In the genomic region with DNA sequence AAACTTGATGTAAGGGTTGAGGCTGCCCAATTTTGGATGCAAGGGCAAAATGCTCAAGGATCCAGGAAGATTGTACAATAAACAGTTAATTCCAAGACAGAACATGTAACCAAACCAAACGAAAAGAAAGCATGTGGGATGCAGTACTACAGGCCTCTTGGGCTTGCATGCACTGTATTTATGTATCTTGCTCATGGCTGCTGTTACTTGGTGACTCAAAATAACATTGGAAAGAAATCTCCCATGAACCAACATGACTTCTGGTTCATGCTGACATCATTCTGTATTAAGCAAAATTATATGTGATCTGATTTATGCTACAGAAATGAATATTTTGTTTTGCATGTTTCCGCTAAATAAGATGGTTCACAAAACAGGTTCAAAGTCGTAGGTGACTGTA, we compare ENCODE assay signal across 16 cellular contexts.
DNase-seq lines count a peak whose midpoint lies in the region; ATAC-seq and TF ChIP-seq lines count a peak whose summit lies in the region.
"Had no signal": no experiment of that assay in that cellular context is flagged by ENCODE, and none has a peak within 500 bp of the region (broad histone marks: within the 10 kb centered on the region; RNA-seq: fewer than 3 reads in every experiment).

No MANE protein-coding gene starts in this region.

- intact Hi-C loops in psoas muscle (cut with DNase I): no loop called here

- 88% methylated on average over 3 of the region's 3 CpGs for WGBS in mesenchymal stem cell
- WGBS in psoas muscle, 3 donors: 72 to 73% (median 73%) methylated on average over 3 of the region's 3 CpGs

- no peaks in the 10 kb centered on the region for H3K27me3 Mint-ChIP-seq in activated T-cell treated with anti-CD3 and anti-CD28 coated beads, Interleukin-2, amount 50 U/mL, for 4 hours (ENCODE audit: low read depth)
- H3K27me3 Mint-ChIP-seq: CD8-positive, alpha-beta memory T cell had no signal

- no peak for ATAC-seq in psoas muscle
- ATAC-seq in activated T-cell treated with anti-CD3 and anti-CD28 coated beads, Interleukin-2, amount 50 U/mL, for 4 hours: no peak

- in situ Hi-C loops in GM13976 (cut with MboI; ENCODE audit: low sequenced_read_pairs, unreplicated experiment): no loop called here

- H3K23ac ChIP-seq in mesenchymal stem cell (ENCODE audit: low read length in 2 of 2): no peak overlapping the region

- H2BK15ac ChIP-seq in mesenchymal stem cell (ENCODE audit: low read depth, poor library complexity, severe bottlenecking): no peak overlapping the region

- H3K9me3 ChIP-seq in mesenchymal stem cell (ENCODE audit: control insufficient read depth, low read length) (no peaks in the 10 kb centered on the region), psoas muscle (no peaks in the 10 kb centered on the region)
- H3K9me3 ChIP-seq: BLaER1, Caco-2, HAP-1 had no signal

- no peak overlapping the region for H3K4ac ChIP-seq in mesenchymal stem cell (ENCODE audit: low read depth in 1 of 2, low read length in 2 of 2)

- no peak overlapping the region for H2AFZ ChIP-seq in mesenchymal stem cell (ENCODE audit: low read depth, low read length)

- H2AK5ac ChIP-seq in mesenchymal stem cell (ENCODE audit: low read length, severe bottlenecking): no peak overlapping the region

- H3K9me3 Mint-ChIP-seq in activated T-cell treated with anti-CD3 and anti-CD28 coated beads, Interleukin-2, amount 50 U/mL, for 4 hours: no peaks in the 10 kb centered on the region
- H3K9me3 Mint-ChIP-seq: HFFc6 had no signal

- H3K4me3 Mint-ChIP-seq in activated T-cell treated with anti-CD3 and anti-CD28 coated beads, Interleukin-2, amount 50 U/mL, for 4 hours: no peak overlapping the region
- H3K4me3 Mint-ChIP-seq: CD8-positive, alpha-beta memory T cell; HFFc6 had no signal

- H3K4me3 ChIP-seq in epithelial cell of esophagus (ENCODE audit: low read length) (no peak overlapping the region), mesenchymal stem cell (ENCODE audit: insufficient read depth in 1 of 2, low read depth in 1 of 2, low read length in 2 of 2) (no peak overlapping the region), psoas muscle (no peak overlapping the region)
- H3K4me3 ChIP-seq: BLaER1, HAP-1 had no signal

- TF ChIP-seq CTCF in epithelial cell of esophagus (IDR thresholded peaks at IDR 0.05; ENCODE audit: insufficient read depth, low read depth, low read length, missing control alignments) (no peak), psoas muscle (IDR thresholded peaks at IDR 0.05) (no peak), GM13976 (IDR thresholded peaks at IDR 0.05; ENCODE audit: borderline replicate concordance, control extremely low read depth, extremely low read depth, insufficient read depth, missing control alignments) (no peak)

- no peak overlapping the region for H3K18ac ChIP-seq in mesenchymal stem cell (ENCODE audit: low read depth in 1 of 2, low read length in 2 of 2)

- no peak overlapping the region for H3K14ac ChIP-seq in mesenchymal stem cell (ENCODE audit: low read length in 2 of 2)

- peak; percentile 32 for DNase-seq in AG08396 (ENCODE audit: low spot score)
- DNase-seq in LHCN-M2 (ENCODE audit: low read depth): peak; percentile 38
- DNase-seq in epithelial cell of esophagus (ENCODE audit: low read depth): peak; percentile 11
- no peak for DNase-seq in mesenchymal stem cell
- DNase-seq in psoas muscle: no peak
- DNase-seq in GM13976 (ENCODE audit: low spot score): no peak
- no peak for DNase-seq in activated T-cell treated with anti-CD3 and anti-CD28 coated beads, Interleukin-2, amount 50 U/mL, for 4 hours
- DNase-seq in hippocampal formation (lab: John Stamatoyannopoulos, UW): no peak
- DNase-seq: AML-193; Caco-2; CD8-positive, alpha-beta memory T cell; DMS53; HFFc6 had no signal

- H3K4me2 ChIP-seq in mesenchymal stem cell (ENCODE audit: low read length, poor library complexity, severe bottlenecking): no peak overlapping the region
- H3K4me2 ChIP-seq: BLaER1 had no signal

- no peaks in the 10 kb centered on the region for H3K4me1 Mint-ChIP-seq in activated T-cell treated with anti-CD3 and anti-CD28 coated beads, Interleukin-2, amount 50 U/mL, for 4 hours (ENCODE audit: low read depth)
- H3K4me1 Mint-ChIP-seq: CD8-positive, alpha-beta memory T cell had no signal

- no peak overlapping the region for H2BK120ac ChIP-seq in mesenchymal stem cell (ENCODE audit: low read depth, low read length)

- H3K9ac ChIP-seq in mesenchymal stem cell (ENCODE audit: low read length): peak overlapping the region; percentile 30
- H3K9ac ChIP-seq: BLaER1 had no signal

- no peak overlapping the region for H4K8ac ChIP-seq in mesenchymal stem cell (ENCODE audit: low read length)

- H2BK5ac ChIP-seq in mesenchymal stem cell (ENCODE audit: low read depth, low read length, poor library complexity, severe bottlenecking): no peak overlapping the region

- H3K79me1 ChIP-seq in mesenchymal stem cell (replicated peaks; ENCODE audit: low read length, poor library complexity, severe bottlenecking): no peaks in the 10 kb centered on the region

- no peaks in the 10 kb centered on the region for H3K27me3 ChIP-seq in mesenchymal stem cell (ENCODE audit: control insufficient read depth in 1 of 2, insufficient read depth in 1 of 2, low read length in 2 of 2)
- no peaks in the 10 kb centered on the region for H3K27me3 ChIP-seq in psoas muscle (ENCODE audit: insufficient read depth in 3 of 3, low read length in 2 of 3)
- H3K27me3 ChIP-seq: BLaER1 had no signal

- H3K4me1 ChIP-seq in mesenchymal stem cell (ENCODE audit: control insufficient read depth, insufficient read depth, low read depth, low read length): no peaks in the 10 kb centered on the region
- no peaks in the 10 kb centered on the region for H3K4me1 ChIP-seq in psoas muscle
- H3K4me1 ChIP-seq: BLaER1, Caco-2, HAP-1 had no signal

- H3K36me3 ChIP-seq in mesenchymal stem cell (ENCODE audit: control insufficient read depth in 1 of 2, insufficient read depth in 2 of 2, low read depth in 1 of 2, low read length in 2 of 2) (no peaks in the 10 kb centered on the region), psoas muscle (ENCODE audit: insufficient read depth in 1 of 2, low read depth in 1 of 2) (no peaks in the 10 kb centered on the region)
- H3K36me3 ChIP-seq: HAP-1 had no signal

- H4K91ac ChIP-seq in mesenchymal stem cell (ENCODE audit: low read length): no peak overlapping the region

- H3K36me3 Mint-ChIP-seq in activated T-cell treated with anti-CD3 and anti-CD28 coated beads, Interleukin-2, amount 50 U/mL, for 4 hours (ENCODE audit: insufficient read depth): no peaks in the 10 kb centered on the region
- H3K36me3 Mint-ChIP-seq: CD8-positive, alpha-beta memory T cell had no signal

- H3K27ac ChIP-seq in mesenchymal stem cell (ENCODE audit: low read length, poor library complexity, severe bottlenecking): no peak overlapping the region
- no peak overlapping the region for H3K27ac ChIP-seq in psoas muscle
- H3K27ac ChIP-seq: 22Rv1, BLaER1 had no signal

- H2BK12ac ChIP-seq in mesenchymal stem cell (ENCODE audit: low read length in 2 of 2): no peak overlapping the region

Comparison
In these comparisons a context has a peak if more than half of its experiments do, and no peak if none do; other contexts are left out.
1. DNase-seq: peak in AG08396 (single experiment), LHCN-M2 (single experiment) and epithelial cell of esophagus (single experiment); none in mesenchymal stem cell (single experiment), psoas muscle (0 of 2), GM13976 (single experiment), activated T-cell treated with anti-CD3 and anti-CD28 coated beads, Interleukin-2, amount 50 U/mL, for 4 hours (single experiment) and hippocampal formation (0 of 2).